ENCODE assay signal across 8 cellular contexts in the genomic region with DNA sequence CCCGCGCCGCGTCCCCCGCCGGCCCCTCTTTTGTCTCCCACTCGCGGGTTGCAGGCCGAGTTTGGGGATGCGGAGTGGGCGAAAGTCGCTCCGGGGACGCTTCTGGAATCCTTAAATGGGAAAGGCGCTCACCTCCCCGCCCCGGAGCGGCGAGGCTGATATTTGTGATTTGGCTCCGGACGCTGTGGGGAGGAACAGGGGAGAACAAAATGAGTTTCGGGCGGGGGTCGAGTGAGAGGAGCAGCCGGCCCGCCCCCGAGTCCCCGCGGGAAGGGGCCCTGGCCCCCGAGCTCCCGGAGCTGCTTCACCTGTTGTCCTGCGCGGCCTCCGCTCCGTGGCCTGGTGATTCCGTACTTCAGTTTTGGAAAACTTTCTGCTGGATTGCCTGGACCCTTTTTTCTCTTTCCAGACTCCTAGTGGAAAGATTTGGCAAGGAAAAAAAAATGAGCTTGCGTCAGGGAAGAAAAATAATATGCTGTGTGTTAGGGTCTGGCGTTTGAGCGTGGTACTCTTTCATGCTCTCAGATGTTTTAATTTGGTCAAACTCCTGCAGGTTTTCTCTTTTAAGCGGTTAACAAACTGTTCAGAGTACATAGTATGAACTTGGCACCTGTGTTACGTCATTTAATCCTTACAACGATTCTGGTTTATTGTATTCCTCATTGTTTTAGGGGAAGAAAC. TPM values are rescaled to one million over a fixed set of nuclear protein-coding genes. Genes with fewer than 3 reads are reported as not detected.
DNase-seq lines count a peak whose midpoint lies in the region; ATAC-seq and TF ChIP-seq lines count a peak whose summit lies in the region.

No MANE protein-coding gene starts in this region.

- peak; percentile 1 for ATAC-seq in HG02870 (IDR thresholded peaks at IDR 0.05; ENCODE audit: unreplicated experiment)
- ATAC-seq in GM19324 (IDR thresholded peaks at IDR 0.05; ENCODE audit: low FRiP score, unreplicated experiment), result no peak

- intact Hi-C loops in breast epithelium (cut with DNase I; ENCODE audit: low total_unique reads), result no loop called here

- no peaks in the 10 kb centered on the region for H3K4me1 ChIP-seq in breast epithelium

- no peaks in the 10 kb centered on the region for H3K36me3 ChIP-seq in breast epithelium

- no peaks in the 10 kb centered on the region for H3K27me3 ChIP-seq in breast epithelium

- peak; percentile 33 for DNase-seq in Daoy (ENCODE audit: low read depth)
- peak; percentile 49 for DNase-seq in SK-N-DZ (ENCODE audit: low spot score)
- peak in 1 of 2 donors; percentile 32 for DNase-seq in breast epithelium (ENCODE audit: low spot score in 2 of 2)
- DNase-seq in kidney tubule cell (ENCODE audit: low spot score), result peak; percentile 54
- peak; percentile 17 for DNase-seq in stimulated activated CD4-positive, alpha-beta T cell treated with anti-CD3 and anti-CD28 coated beads, Interleukin-4, amount 100 ng/mL, for 1 hour
- no peak for DNase-seq in occipital lobe (lab: John Stamatoyannopoulos, UW)

- no peaks in the 10 kb centered on the region for H3K9me3 ChIP-seq in breast epithelium

- TF ChIP-seq CTCF in breast epithelium (IDR thresholded peaks at IDR 0.05), result peak; percentile 19 to 54 (median 29)

- H3K27ac ChIP-seq in breast epithelium, result peak overlapping the region; percentile 95 to 97

- H3K4me3 ChIP-seq in breast epithelium, result peak overlapping the region; percentile 63 to 93 (median 81)

- TF ChIP-seq POLR2A in breast epithelium (IDR thresholded peaks at IDR 0.05), result no peak

RNA-seq across cellular contexts. Expression of a gene that starts 0.8 kb away (rescaled TPM):
- 11.3 and 18.6 TPM in 2 replicates for total RNA-seq in Daoy (2014; rRNA removed; shearing (Covaris generic))
- polyA plus RNA-seq in SK-N-DZ (2014; cell fraction: cytosol; rRNA removed), result 29.7 and 29.9 TPM in 2 replicates
- polyA plus RNA-seq in SK-N-DZ (2014; cell fraction: nucleus; rRNA removed), result 19.5 and 22.7 TPM in 2 replicates
- 10 to 100 TPM; 49.8 to 87.2 (median 57.4) TPM for total RNA-seq in breast epithelium
- 64.6 TPM for total RNA-seq in occipital lobe
